Comparison of ENCODE assay signal across 18 cellular contexts in genomic region chr20:34491226-34491931, GRCh38.
"Had no signal": no experiment of that assay in that cellular context is flagged by ENCODE, and none has a peak within 500 bp of the region (broad histone marks: within the 10 kb centered on the region; RNA-seq: fewer than 3 reads in every experiment).

No MANE protein-coding gene starts in this region.

- H3K9me3 ChIP-seq: ovary, psoas muscle, right atrium auricular region, tibial artery had no signal

- H3K9me3 Mint-ChIP-seq: memory B cell; natural killer cell treated with Interleukin-12 subunit alpha and Interleukin-12 subunit beta and Interleukin-15 and Interleukin-18, amount 100 ng/mL, for 72 hours; stimulated activated naive CD8-positive, alpha-beta T cell treated with anti-CD3 and anti-CD28 coated beads, Interleukin-15, amount 100 ng/mL, for 72 hours had no signal

- H3K4me3 Mint-ChIP-seq: brain; memory B cell; natural killer cell treated with Interleukin-12 subunit alpha and Interleukin-12 subunit beta and Interleukin-15 and Interleukin-18, amount 100 ng/mL, for 72 hours; stimulated activated naive CD8-positive, alpha-beta T cell treated with anti-CD3 and anti-CD28 coated beads, Interleukin-15, amount 100 ng/mL, for 72 hours had no signal

- DNase-seq: activated CD4-positive, CD25-positive, alpha-beta regulatory T cell treated with anti-CD3 and anti-CD28 coated beads, Interleukin-2, amount 50 U/mL, for 72 hours; activated CD8-positive, alpha-beta memory T cell treated with anti-CD3 and anti-CD28 coated beads, Interleukin-2, amount 50 U/mL, for 48 hours; activated gamma-delta T cell; activated naive CD4-positive, alpha-beta T cell treated with anti-CD3 and anti-CD28 coated beads, Interleukin-2, amount 50 U/mL, for 16 hours; aorta; heart right ventricle; left colon; ovary; psoas muscle; stimulated activated CD4-positive, alpha-beta T cell treated with anti-CD3 and anti-CD28 coated beads, Interleukin-4, amount 100 ng/mL, for 24 hours; stimulated activated naive CD8-positive, alpha-beta T cell treated with anti-CD3 and anti-CD28 coated beads, Interleukin-15, amount 100 ng/mL, for 72 hours; tibial artery; WERI-Rb-1 had no signal

- H3K36me3 ChIP-seq: ovary had no signal

- H3K4me1 Mint-ChIP-seq: brain; stimulated activated naive CD8-positive, alpha-beta T cell treated with anti-CD3 and anti-CD28 coated beads, Interleukin-15, amount 100 ng/mL, for 72 hours had no signal

- H3K4me1 ChIP-seq: heart right ventricle, right atrium auricular region, tibial artery had no signal

- H3K4me3 ChIP-seq: heart right ventricle, ovary, psoas muscle, right atrium auricular region, tibial artery had no signal

- H3K27ac ChIP-seq: heart right ventricle, ovary, psoas muscle, right atrium auricular region, tibial artery, WERI-Rb-1 had no signal

- ATAC-seq: heart right ventricle; left colon; psoas muscle; stimulated activated naive CD8-positive, alpha-beta T cell treated with anti-CD3 and anti-CD28 coated beads, Interleukin-15, amount 100 ng/mL, for 72 hours had no signal

- H3K27ac Mint-ChIP-seq: brain; memory B cell; natural killer cell treated with Interleukin-12 subunit alpha and Interleukin-12 subunit beta and Interleukin-15 and Interleukin-18, amount 100 ng/mL, for 72 hours had no signal

- H3K27me3 Mint-ChIP-seq: memory B cell; natural killer cell treated with Interleukin-12 subunit alpha and Interleukin-12 subunit beta and Interleukin-15 and Interleukin-18, amount 100 ng/mL, for 72 hours; stimulated activated naive CD8-positive, alpha-beta T cell treated with anti-CD3 and anti-CD28 coated beads, Interleukin-15, amount 100 ng/mL, for 72 hours had no signal

- H3K27me3 ChIP-seq: heart right ventricle, ovary, right atrium auricular region, tibial artery had no signal

- FAIRE-seq: keratinocyte had no signal
